In the genomic region with DNA sequence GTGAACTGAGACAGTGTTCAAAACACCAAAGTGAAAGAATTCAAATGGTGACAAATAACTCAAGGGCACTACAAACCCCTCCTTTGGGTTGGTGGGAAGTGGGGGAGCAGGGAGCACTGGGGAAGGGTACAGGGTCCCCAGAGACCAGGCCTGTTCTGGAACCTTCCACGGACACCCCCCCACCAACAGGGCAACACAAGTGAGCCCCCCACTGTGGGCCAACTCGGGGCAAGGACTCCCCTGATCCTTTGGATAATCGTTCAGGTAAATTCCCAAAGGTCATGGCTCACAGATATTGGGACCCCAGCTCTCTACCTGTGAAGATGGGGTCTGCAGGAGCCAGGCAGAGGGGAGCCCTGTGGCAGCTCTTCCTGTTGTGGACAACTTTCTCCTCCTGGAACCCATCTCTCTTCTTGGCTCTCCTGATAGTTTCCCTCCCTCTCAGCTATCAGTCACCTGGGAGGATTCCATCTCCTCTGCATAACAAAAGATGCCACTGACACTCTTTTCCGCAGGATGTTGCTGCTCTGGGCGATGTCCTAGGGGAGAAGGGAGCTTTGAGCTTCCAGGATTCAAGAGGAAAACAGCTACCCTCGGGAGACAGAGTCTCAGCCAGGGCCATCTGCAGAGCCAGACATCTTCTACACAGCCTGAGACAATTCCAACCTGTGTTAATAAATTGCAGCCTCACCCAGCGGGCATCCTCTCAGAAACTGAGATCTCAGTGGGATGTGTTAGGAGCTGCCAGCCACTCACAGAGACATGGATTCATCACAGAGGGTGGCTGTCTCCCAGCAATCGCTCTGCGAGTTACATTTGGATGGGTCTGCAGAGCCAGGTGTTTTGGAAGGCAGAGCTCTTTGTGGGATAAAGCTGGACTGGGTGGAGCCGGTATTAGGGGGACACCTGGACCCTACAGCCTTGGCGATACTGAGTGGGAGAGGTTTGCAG, we compare ENCODE assay signal across 10 cellular contexts. TPM values are rescaled to one million over a fixed set of nuclear protein-coding genes. Genes with fewer than 3 reads are reported as not detected.
DNase-seq lines count a peak whose midpoint lies in the region; ATAC-seq, FAIRE-seq and TF ChIP-seq lines count a peak whose summit lies in the region.
"Had no signal": no experiment of that assay in that cellular context is flagged by ENCODE, and none has a peak within 500 bp of the region (broad histone marks: within the 10 kb centered on the region; RNA-seq: fewer than 3 reads in every experiment).

No MANE protein-coding gene starts in this region.

- H3K4ac ChIP-seq in mesenchymal stem cell (ENCODE audit: low read depth in 1 of 2, low read length in 2 of 2): peak overlapping the region in 1 of 2 experiments; percentile 24

- H3K27ac Mint-ChIP-seq in CD14-positive monocyte (peak overlapping the region; percentile 65 to 100 (median 100)), T-helper 17 cell (peak overlapping the region; percentile 97)

- H3K4me1 Mint-ChIP-seq in CD14-positive monocyte (peaks cover 74% of the 10 kb centered on the region), T-helper 17 cell (peaks cover 67% of the 10 kb centered on the region)

- H3K9me3 ChIP-seq in T-helper 17 cell (ENCODE audit: control insufficient read depth, low read length, poor library complexity, severe bottlenecking) (no peaks in the 10 kb centered on the region), mesenchymal stem cell (ENCODE audit: control insufficient read depth, low read length) (no peaks in the 10 kb centered on the region), breast epithelium (no peaks in the 10 kb centered on the region), small intestine (ENCODE audit: control insufficient read depth, low read depth) (no peaks in the 10 kb centered on the region)
- H3K9me3 ChIP-seq: thyroid gland had no signal

- no peak overlapping the region for H3K14ac ChIP-seq in mesenchymal stem cell (ENCODE audit: low read length in 2 of 2)

- peak overlapping the region; percentile 3 for H3K4me2 ChIP-seq in mesenchymal stem cell (ENCODE audit: low read length, poor library complexity, severe bottlenecking)

- H3K4me1 ChIP-seq in mesenchymal stem cell (ENCODE audit: control insufficient read depth, insufficient read depth, low read depth, low read length) (peaks cover 34% of the 10 kb centered on the region), breast epithelium (peaks cover 0 to 9% of the 10 kb centered on the region in 2 donors), small intestine (ENCODE audit: control insufficient read depth in 2 of 2, insufficient read depth in 1 of 2, low read depth in 1 of 2, low read length in 1 of 2) (peaks cover 9 to 14% of the 10 kb centered on the region in 2 donors)

- H3K4me3 ChIP-seq in HL-60 (replicated peaks; ENCODE audit: insufficient read depth, low read length) (no peak overlapping the region), mesenchymal stem cell (ENCODE audit: insufficient read depth in 1 of 2, low read depth in 1 of 2, low read length in 2 of 2) (no peak overlapping the region), breast epithelium (no peak overlapping the region), small intestine (ENCODE audit: low read depth in 1 of 2, low read length in 2 of 2) (no peak overlapping the region)
- H3K4me3 ChIP-seq: thyroid gland had no signal

- peak overlapping the region in 1 of 2 experiments; percentile 89 for H2BK12ac ChIP-seq in mesenchymal stem cell (ENCODE audit: low read length in 2 of 2)

- TF ChIP-seq CTCF in CD14-positive monocyte (IDR thresholded peaks at IDR 0.05): no peak
- no peak for TF ChIP-seq CTCF in HL-60 (IDR thresholded peaks at IDR 0.05; ENCODE audit: insufficient read depth, low read length)
- TF ChIP-seq CTCF in breast epithelium (IDR thresholded peaks at IDR 0.05): no peak

- no peak overlapping the region for H4K91ac ChIP-seq in mesenchymal stem cell (ENCODE audit: low read length)

- H3K36me3 ChIP-seq in mesenchymal stem cell (ENCODE audit: control insufficient read depth in 1 of 2, insufficient read depth in 2 of 2, low read depth in 1 of 2, low read length in 2 of 2): peaks cover 13 to 24% of the 10 kb centered on the region in 2 experiments
- H3K36me3 ChIP-seq in breast epithelium: no peaks in the 10 kb centered on the region
- H3K36me3 ChIP-seq in small intestine (ENCODE audit: control insufficient read depth in 2 of 2, insufficient read depth in 2 of 2, low read length in 2 of 2): peaks cover 0 to 2% of the 10 kb centered on the region in 2 donors

- no peak overlapping the region for H2BK15ac ChIP-seq in mesenchymal stem cell (ENCODE audit: low read depth, poor library complexity, severe bottlenecking)

- ATAC-seq in T-helper 17 cell (no peak), GM21360 (IDR thresholded peaks at IDR 0.05; ENCODE audit: unreplicated experiment) (no peak)

- H3K4me3 Mint-ChIP-seq in CD14-positive monocyte (no peak overlapping the region), T-helper 17 cell (peak overlapping the region; percentile 9)

- no peak for FAIRE-seq in small intestine (lab: Jason Lieb, UNC)
- FAIRE-seq: HTR-8/SVneo had no signal

- no peak overlapping the region for H2AFZ ChIP-seq in mesenchymal stem cell (ENCODE audit: low read depth, low read length)

- DNase-seq in CD14-positive monocyte (ENCODE audit: low spot score) (no peak), HL-60 (ENCODE audit: low read depth in 1 of 2, low spot score in 1 of 2) (no peak), T-helper 17 cell (no peak), mesenchymal stem cell (no peak), breast epithelium (ENCODE audit: low spot score in 2 of 2) (no peak), small intestine (no peak)
- DNase-seq in stimulated activated CD4-positive, alpha-beta T cell treated with anti-CD3 and anti-CD28 coated beads, Interleukin-2, amount 100 ng/mL, for 24 hours: no peak
- DNase-seq: thyroid gland had no signal

- intact Hi-C loops in CD14-positive monocyte (cut with micrococcal nuclease) (no loop called here), breast epithelium (cut with DNase I; ENCODE audit: low total_unique reads) (no loop called here)

- no peak overlapping the region for H3K9ac ChIP-seq in mesenchymal stem cell (ENCODE audit: low read length)

- H3K27me3 ChIP-seq in HL-60 (ENCODE audit: insufficient read depth, poor library complexity, severe bottlenecking) (no peaks in the 10 kb centered on the region), mesenchymal stem cell (ENCODE audit: control insufficient read depth in 1 of 2, insufficient read depth in 1 of 2, low read length in 2 of 2) (no peaks in the 10 kb centered on the region), breast epithelium (no peaks in the 10 kb centered on the region), small intestine (ENCODE audit: control insufficient read depth in 2 of 2, insufficient read depth in 2 of 2, low read length in 2 of 2) (no peaks in the 10 kb centered on the region)
- H3K27me3 ChIP-seq: thyroid gland had no signal

- H3K27me3 Mint-ChIP-seq in CD14-positive monocyte (ENCODE audit: low read depth in 3 of 3): peaks cover 0 to 4% (median 3%) of the 10 kb centered on the region in 3 donors
- H3K27me3 Mint-ChIP-seq in T-helper 17 cell: no peaks in the 10 kb centered on the region

- no peaks in the 10 kb centered on the region for H3K9me3 Mint-ChIP-seq in CD14-positive monocyte

- H2AK5ac ChIP-seq in mesenchymal stem cell (ENCODE audit: low read length, severe bottlenecking): peak overlapping the region; percentile 71

- H3K18ac ChIP-seq in mesenchymal stem cell (ENCODE audit: low read depth in 1 of 2, low read length in 2 of 2): peak overlapping the region; percentile 11 to 24

- H3K23ac ChIP-seq in mesenchymal stem cell (ENCODE audit: low read length in 2 of 2): peak overlapping the region in 1 of 2 experiments; percentile 15

- H2BK5ac ChIP-seq in mesenchymal stem cell (ENCODE audit: low read depth, low read length, poor library complexity, severe bottlenecking): peak overlapping the region; percentile 24

- H3K36me3 Mint-ChIP-seq in CD14-positive monocyte (peaks cover 80 to 89% of the 10 kb centered on the region in 2 donors), T-helper 17 cell (ENCODE audit: low read depth) (peaks cover 2% of the 10 kb centered on the region)

- WGBS in mesenchymal stem cell: 33% methylated on average over 8 of the region's 11 CpGs
- WGBS in small intestine, 3 donors: 81 to 88% (median 82%) methylated on average over 11 of the region's 11 CpGs

- TF ChIP-seq POLR2A in breast epithelium (IDR thresholded peaks at IDR 0.05): no peak

- H3K27ac ChIP-seq in HL-60 (replicated peaks): peak overlapping the region; percentile 83
- H3K27ac ChIP-seq in mesenchymal stem cell (ENCODE audit: low read length, poor library complexity, severe bottlenecking): peak overlapping the region; percentile 38
- peak overlapping the region in 1 of 2 donors; percentile 22 for H3K27ac ChIP-seq in breast epithelium
- no peak overlapping the region for H3K27ac ChIP-seq in small intestine (ENCODE audit: low read depth in 1 of 2, low read length in 1 of 2)

- peak overlapping the region; percentile 76 for H4K8ac ChIP-seq in mesenchymal stem cell (ENCODE audit: low read length)

- H2BK120ac ChIP-seq in mesenchymal stem cell (ENCODE audit: low read depth, low read length): peak overlapping the region; percentile 58

- H3K79me1 ChIP-seq in mesenchymal stem cell (replicated peaks; ENCODE audit: low read length, poor library complexity, severe bottlenecking): peaks cover 25% of the 10 kb centered on the region

RNA-seq across cellular contexts. Expression of gene MBP, which starts 35.4 kb away (rescaled TPM):
- polyA plus RNA-seq in CD14-positive monocyte: 10 to 100 TPM; 50.4 to 81.0 TPM
- total RNA-seq in T-helper 17 cell: 100 to 1,000 TPM in 1 of 2 donors, 10 to 100 TPM in 1; 97.7 to 127 TPM
- polyA plus RNA-seq in mesenchymal stem cell (2013, experiment 1 of 2): 7.6 TPM
- 8.8 TPM for polyA plus RNA-seq in mesenchymal stem cell (2013, experiment 2 of 2)
- total RNA-seq in breast epithelium: 10 to 100 TPM; 27.2 to 46.2 (median 32.4) TPM
- polyA plus RNA-seq in small intestine: 10 to 100 TPM; 14.3 to 25.1 (median 20.8) TPM

Comparison
In these comparisons a context has a peak if more than half of its experiments do, and no peak if none do; other contexts are left out.
1. H3K27ac ChIP-seq: peak in HL-60 (single experiment) and mesenchymal stem cell (single experiment); none in small intestine (0 of 2).